Comparison of ENCODE assay signal across 15 cellular contexts in genomic region chr17:50113624-50114320, GRCh38. TPM values are rescaled to one million over a fixed set of nuclear protein-coding genes. Genes with fewer than 3 reads are reported as not detected.
"Had no signal": no experiment of that assay in that cellular context is flagged by ENCODE, and none has a peak within 500 bp of the region (broad histone marks: within the 10 kb centered on the region; RNA-seq: fewer than 3 reads in every experiment).

No MANE protein-coding gene starts in this region.

- H3K36me3 ChIP-seq: colonic mucosa had no signal

- H3K27me3 ChIP-seq: sigmoid colon, testis had no signal

- ATAC-seq: activated CD4-positive, alpha-beta T cell treated with anti-CD3 and anti-CD28 coated beads for 36 hours; activated CD8-positive, alpha-beta T cell treated with anti-CD3 and anti-CD28 coated beads, Interleukin-2, amount 10 ng/mL, durations not matched to agents 7 days and 5 days; activated naive CD8-positive, alpha-beta T cell treated with anti-CD3 and anti-CD28 coated beads, Interleukin-2, amount 50 U/mL, for 24 hours had no signal

- H3K27ac ChIP-seq: colonic mucosa, epithelial cell of prostate had no signal

- H3K9me3 ChIP-seq: colonic mucosa, sigmoid colon, testis had no signal

- H3K4me3 ChIP-seq: colonic mucosa, sigmoid colon, testis had no signal

- DNase-seq: activated CD4-positive, alpha-beta T cell treated with anti-CD3 and anti-CD28 coated beads for 36 hours; activated CD8-positive, alpha-beta T cell treated with anti-CD3 and anti-CD28 coated beads, Interleukin-2, amount 10 ng/mL, durations not matched to agents 7 days and 5 days; activated naive CD4-positive, alpha-beta T cell treated with Interleukin-2 at 50 U/mL for 16 hours; activated naive CD8-positive, alpha-beta T cell treated with anti-CD3 and anti-CD28 coated beads, Interleukin-2, amount 50 U/mL, for 24 hours; colonic mucosa; effector CD8-positive, alpha-beta T cell; midbrain; sigmoid colon; stimulated activated CD4-positive, alpha-beta T cell treated with anti-CD3 and anti-CD28 coated beads, Interleukin-2, amount 100 ng/mL, for 24 hours; stimulated activated naive CD4-positive, alpha-beta T cell treated with Interleukin-2 at 50 U/mL for 16 hours; T-helper 9 cell; testis had no signal

RNA-seq across cellular contexts. Expression of gene SGCA, which starts 52.0 kb away (rescaled TPM):
- total RNA-seq: activated CD8-positive, alpha-beta T cell treated with anti-CD3 and anti-CD28 coated beads, Interleukin-2, amount 10 ng/mL, durations not matched to agents 7 days and 5 days; glomerular endothelial cell; SK-MEL-5 had no signal
